ENCODE assay signal across 19 cellular contexts in genomic region chr7:151454932-151455530, GRCh38. TPM values are rescaled to one million over a fixed set of nuclear protein-coding genes. Genes with fewer than 3 reads are reported as not detected.
DNase-seq lines count a peak whose midpoint lies in the region; ATAC-seq and TF ChIP-seq lines count a peak whose summit lies in the region.
"Had no signal": no experiment of that assay in that cellular context is flagged by ENCODE, and none has a peak within 500 bp of the region (broad histone marks: within the 10 kb centered on the region; RNA-seq: fewer than 3 reads in every experiment).

No MANE protein-coding gene starts in this region.

- TF ChIP-seq CTCF in right atrium auricular region (IDR thresholded peaks at IDR 0.05) (no peak), left ventricle myocardium inferior (IDR thresholded peaks at IDR 0.05; ENCODE audit: borderline replicate concordance) (no peak), osteocyte (IDR thresholded peaks at IDR 0.05) (no peak)

- H3K27ac ChIP-seq in right atrium auricular region (no peak overlapping the region), left ventricle myocardium inferior (replicated peaks) (no peak overlapping the region)
- H3K27ac ChIP-seq: 22Rv1 had no signal

- intact Hi-C loops in left ventricle myocardium inferior (cut with micrococcal nuclease), result no loop called here

- H3K36me3 Mint-ChIP-seq in osteocyte (ENCODE audit: unreplicated experiment), result no peaks in the 10 kb centered on the region
- H3K36me3 Mint-ChIP-seq: CD8-positive, alpha-beta T cell had no signal

- H3K4me3 ChIP-seq in right atrium auricular region (no peak overlapping the region), left ventricle myocardium inferior (no peak overlapping the region)

- H3K27me3 Mint-ChIP-seq in osteocyte (ENCODE audit: unreplicated experiment), result peaks cover 2% of the 10 kb centered on the region

- no peaks in the 10 kb centered on the region for H3K9me3 Mint-ChIP-seq in osteocyte (ENCODE audit: unreplicated experiment)
- H3K9me3 Mint-ChIP-seq: CD8-positive, alpha-beta T cell had no signal

- peaks cover 15% of the 10 kb centered on the region for H3K4me1 Mint-ChIP-seq in osteocyte (ENCODE audit: unreplicated experiment)

- H3K4me1 ChIP-seq in right atrium auricular region (peaks cover 0 to 10% of the 10 kb centered on the region in 2 donors), left ventricle myocardium inferior (peaks cover 12% of the 10 kb centered on the region)

- H3K27ac Mint-ChIP-seq in osteocyte (ENCODE audit: unreplicated experiment), result no peak overlapping the region
- H3K27ac Mint-ChIP-seq: CD8-positive, alpha-beta T cell had no signal

- H3K27me3 ChIP-seq in right atrium auricular region, result no peaks in the 10 kb centered on the region
- H3K27me3 ChIP-seq in left ventricle myocardium inferior (ENCODE audit: low read depth), result no peaks in the 10 kb centered on the region

- H3K4me3 Mint-ChIP-seq in osteocyte (ENCODE audit: unreplicated experiment), result no peak overlapping the region
- H3K4me3 Mint-ChIP-seq: CD8-positive, alpha-beta T cell had no signal

- ATAC-seq in GM19035 (IDR thresholded peaks at IDR 0.05; ENCODE audit: unreplicated experiment), result no peak
- ATAC-seq in GM19023 (IDR thresholded peaks at IDR 0.05; ENCODE audit: unreplicated experiment), result no peak
- ATAC-seq: CD8-positive, alpha-beta T cell had no signal

- H3K9me3 ChIP-seq in right atrium auricular region (no peaks in the 10 kb centered on the region), left ventricle myocardium inferior (replicated peaks) (no peaks in the 10 kb centered on the region)

- DNase-seq in NCI-H1417 (lab: John Stamatoyannopoulos, UW), result peak in 2 of 3 experiments; percentile 29 to 52
- DNase-seq in NCI-H1417 treated with DMSO at 0.1 percent for 48 hours (lab: John Stamatoyannopoulos, UW), result no peak
- peak; percentile 53 for DNase-seq in right atrium auricular region (ENCODE audit: low spot score)
- DNase-seq in left ventricle myocardium inferior, result no peak
- DNase-seq in osteocyte (ENCODE audit: extremely low spot score, unreplicated experiment), result peak; percentile 84
- no peak for DNase-seq in GM19240 (ENCODE audit: insufficient read length, low spot score)
- DNase-seq: DND-41, GDM1, HCEC 1CT, Karpas-422, MM.1S, NCI-H1105 treated with DMSO at 0.1 percent for 48 hours, NCI-H2029 treated with DMSO at 0.1 percent for 48 hours, NCI-H510A treated with DMSO at 0.1 percent for 48 hours, SHP77 had no signal

- H3K36me3 ChIP-seq in right atrium auricular region, result no peaks in the 10 kb centered on the region
- H3K36me3 ChIP-seq in left ventricle myocardium inferior, result no peaks in the 10 kb centered on the region

RNA-seq across cellular contexts. Expression of gene CRYGN, which starts 15.1 kb away (rescaled TPM):
- under 1 TPM in 1 of 2 donors, not detected in 1; 0.90 TPM for total RNA-seq in right atrium auricular region
- 0.41 TPM for total RNA-seq in left ventricle myocardium inferior
- not detected in 2 replicates for total RNA-seq in osteocyte
- total RNA-seq: CD8-positive, alpha-beta T cell had no signal

RNA-seq across cellular contexts. Expression of gene WDR86, which starts 45.2 kb away (rescaled TPM):
- total RNA-seq in right atrium auricular region, result 1 to 10 TPM in 1 of 2 donors, under 1 TPM in 1; 0.33 to 1.6 TPM
- total RNA-seq in left ventricle myocardium inferior, result 0.16 TPM
- total RNA-seq in osteocyte, result 0.39 TPM in 1 of 2 replicates, not detected in the other

Comparison
In these comparisons a context has a peak if more than half of its experiments do, and no peak if none do; other contexts are left out.
1. DNase-seq: peak in NCI-H1417 (2 of 3), right atrium auricular region (single experiment) and osteocyte (single experiment); none in NCI-H1417 treated with DMSO at 0.1 percent for 48 hours (single experiment), left ventricle myocardium inferior (single experiment) and GM19240 (single experiment).